ENCODE assay signal across 27 cellular contexts in genomic region chr5:64486163-64486562, GRCh38.
"Had no signal": no experiment of that assay in that cellular context is flagged by ENCODE, and none has a peak within 500 bp of the region (broad histone marks: within the 10 kb centered on the region; RNA-seq: fewer than 3 reads in every experiment).

No MANE protein-coding gene starts in this region.

- H3K4me3 ChIP-seq: stomach, suprapubic skin, testis, thoracic aorta, thyroid gland, tibial artery, tibial nerve, transverse colon, upper lobe of left lung, upper lobe of right lung, uterus, vagina had no signal

- H3K36me3 ChIP-seq: stomach, suprapubic skin, thoracic aorta, thyroid gland, tibial artery, tibial nerve, transverse colon, upper lobe of left lung, upper lobe of right lung, uterus, vagina had no signal

- DNase-seq: stimulated activated CD4-positive, alpha-beta T cell treated with anti-CD3 and anti-CD28 coated beads, Interleukin-2, amount 100 ng/mL, for 48 hours; stimulated activated CD4-positive, alpha-beta T cell treated with anti-CD3 and anti-CD28 coated beads, Interleukin-4, amount 100 ng/mL, for 1 hour; stimulated activated CD4-positive, alpha-beta T cell treated with anti-CD3 and anti-CD28 coated beads, Interleukin-4, amount 100 ng/mL, for 24 hours; stimulated activated CD4-positive, alpha-beta T cell treated with anti-CD3 and anti-CD28 coated beads, Interleukin-4, amount 100 ng/mL, for 4 hours; stimulated activated CD8-positive, alpha-beta memory T cell treated with anti-CD3 and anti-CD28 coated beads, Interleukin-4, amount 100 ng/mL, for 48 hours; stimulated activated naive B cell treated with anti-CD40 and anti-IgM and Interleukin-4, amounts not matched to agents 10 μg/mL and 1 μg/mL and 100 μg/mL, for 72 hours; stimulated activated naive CD4-positive, alpha-beta T cell; stimulated activated naive CD4-positive, alpha-beta T cell treated with Interleukin-2 at 50 U/mL for 16 hours; stimulated activated naive CD8-positive, alpha-beta T cell treated with anti-CD3 and anti-CD28 coated beads, Interleukin-15, amount 100 ng/mL, for 72 hours; stimulated activated naive CD8-positive, alpha-beta T cell treated with anti-CD3 and anti-CD28 coated beads, Interleukin-15, Interleukin-2, amounts not matched to agents 100 U/mL and 50 U/mL, for 24 hours; stomach; substantia nigra; testis; thyroid gland; tibial artery; transverse colon; trophoblast cell; upper lobe of left lung; upper lobe of right lung; uterus had no signal

- H3K27me3 ChIP-seq: stomach, suprapubic skin, testis, thyroid gland, tibial artery, tibial nerve, transverse colon, upper lobe of left lung, upper lobe of right lung, uterus, vagina had no signal

- FAIRE-seq: urothelium cell line had no signal

- H3K27ac ChIP-seq: stomach, suprapubic skin, testis, thoracic aorta, thyroid gland, tibial artery, tibial nerve, transverse colon, upper lobe of left lung, upper lobe of right lung, uterus, vagina had no signal

- H3K4me1 ChIP-seq: stomach, suprapubic skin, testis, thyroid gland, tibial artery, tibial nerve, transverse colon, upper lobe of left lung, upper lobe of right lung, uterus, vagina had no signal

- H3K9me3 ChIP-seq: testis, thyroid gland, transverse colon, upper lobe of right lung, uterus, vagina had no signal

- ATAC-seq: stimulated activated effector memory CD8-positive, alpha-beta T cell treated with anti-CD3 and anti-CD28 coated beads, Interleukin-12 subunit alpha, Interleukin-12 subunit beta, amount 100 ng/mL, for 72 hours; stimulated activated memory B cell treated with anti-CD40 and anti-IgM and Interleukin-4, amounts not matched to agents 10 μg/mL and 1 μg/mL and 100 μg/mL, for 72 hours; stimulated activated naive B cell treated with anti-CD40 and anti-IgM and Interleukin-4, amounts not matched to agents 10 μg/mL and 1 μg/mL and 100 μg/mL, for 72 hours; stimulated activated naive CD8-positive, alpha-beta T cell treated with anti-CD3 and anti-CD28 coated beads, Interleukin-15, amount 100 ng/mL, for 72 hours; stimulated activated naive CD8-positive, alpha-beta T cell treated with anti-CD3 and anti-CD28 coated beads, Interleukin-15, Interleukin-2, amounts not matched to agents 100 U/mL and 50 U/mL, for 24 hours; upper lobe of right lung had no signal
